Comparison of ENCODE assay signal across 2 cellular contexts in genomic region chr4:87166296-87166854, GRCh38.
A peak's percentile ranks its signal among the peaks of the same experiment; 100 is the strongest.
TF ChIP-seq lines count a peak whose summit lies in the region.

No MANE protein-coding gene starts in this region.

TF ChIP-seq in liver, 16 proteins besides CTCF, POLR2A, EP300 and RAD21:
- TF ChIP-seq ATF3 (IDR thresholded peaks at IDR 0.05) (no peak), HNF4A (conservative IDR thresholded peaks at IDR 0.05) (no peak)
- TF ChIP-seq, protein P1, sequence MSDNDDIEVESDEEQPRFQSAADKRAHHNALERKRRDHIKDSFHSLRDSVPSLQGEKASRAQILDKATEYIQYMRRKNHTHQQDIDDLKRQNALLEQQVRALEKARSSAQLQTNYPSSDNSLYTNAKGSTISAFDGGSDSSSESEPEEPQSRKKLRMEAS (IDR thresholded peaks at IDR 0.05), result peak; percentile 2
TF ChIP-seq in liver: peak in this region for 1.

TF ChIP-seq in HepG2, 621 proteins besides CTCF, POLR2A, EP300 and RAD21:
- TF ChIP-seq ZNF382 (CRISPR knock-in tag; IDR thresholded peaks at IDR 0.05; ENCODE audit: borderline replicate concordance) (no peak), HNF4G (IDR thresholded peaks at IDR 0.05; ENCODE audit: borderline replicate concordance, low read depth, low read length) (no peak), HNF4G (CRISPR knock-in tag; IDR thresholded peaks at IDR 0.05; ENCODE audit: borderline replicate concordance, low read depth) (no peak), RNF2 (conservative IDR thresholded peaks at IDR 0.05; ENCODE audit: low read depth) (no peak), ZNF678 (CRISPR knock-in tag; IDR thresholded peaks at IDR 0.05) (no peak)
